Comparison of ENCODE assay signal across 8 cellular contexts in the genomic region with DNA sequence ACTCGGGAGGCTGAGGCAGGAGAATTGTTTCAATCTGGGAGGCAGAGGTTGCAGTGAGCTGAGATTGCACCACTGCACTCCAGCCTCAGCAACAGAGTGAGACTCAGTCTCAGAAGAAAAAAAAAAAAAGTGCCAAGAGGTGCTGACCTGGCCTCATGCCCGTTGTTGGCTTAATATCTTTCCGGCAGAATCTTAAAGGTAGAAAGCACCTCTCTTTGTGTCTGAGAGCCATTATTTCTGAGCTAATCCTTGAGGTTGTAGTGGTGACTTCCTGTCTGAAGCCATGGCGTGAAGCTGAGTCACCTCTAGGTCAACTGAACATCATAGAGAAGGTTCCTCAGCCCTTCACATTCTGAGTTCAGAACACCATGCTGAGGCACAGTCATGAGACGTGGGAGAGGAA.
DNase-seq lines count a peak whose midpoint lies in the region; ATAC-seq and TF ChIP-seq lines count a peak whose summit lies in the region.

No MANE protein-coding gene starts in this region.

- no peaks in the 10 kb centered on the region for H3K36me3 Mint-ChIP-seq in activated T-cell treated with anti-CD3 and anti-CD28 coated beads, Interleukin-2, amount 50 U/mL, for 4 hours (ENCODE audit: insufficient read depth)
- H3K36me3 Mint-ChIP-seq in activated naive CD8-positive, alpha-beta T cell treated with anti-CD3 and anti-CD28 coated beads, Interleukin-2, amount 50 U/mL, for 24 hours (ENCODE audit: low read depth): no peaks in the 10 kb centered on the region
- peaks cover 5% of the 10 kb centered on the region for H3K36me3 Mint-ChIP-seq in neural crest cell (ENCODE audit: low read depth)

- in situ Hi-C loops in KBM-7 (cut with MboI; ENCODE audit: low pct_unique_long_range_greater_than_20kb, low sequenced_read_pairs) (no loop called here), ACHN (cut with HindIII; ENCODE audit: low pct_ligation_motif_present, low pct_unique_long_range_greater_than_20kb, low sequenced_read_pairs) (no loop called here)

- no peak overlapping the region for H3K4me3 Mint-ChIP-seq in activated T-cell treated with anti-CD3 and anti-CD28 coated beads, Interleukin-2, amount 50 U/mL, for 4 hours
- H3K4me3 Mint-ChIP-seq in activated naive CD8-positive, alpha-beta T cell treated with anti-CD3 and anti-CD28 coated beads, Interleukin-2, amount 50 U/mL, for 24 hours: no peak overlapping the region
- H3K4me3 Mint-ChIP-seq in neural crest cell: no peak overlapping the region

- peaks cover 16% of the 10 kb centered on the region for H3K4me1 Mint-ChIP-seq in activated T-cell treated with anti-CD3 and anti-CD28 coated beads, Interleukin-2, amount 50 U/mL, for 4 hours (ENCODE audit: low read depth)
- H3K4me1 Mint-ChIP-seq in activated naive CD8-positive, alpha-beta T cell treated with anti-CD3 and anti-CD28 coated beads, Interleukin-2, amount 50 U/mL, for 24 hours: peaks cover 38% of the 10 kb centered on the region
- H3K4me1 Mint-ChIP-seq in neural crest cell: peaks cover 15% of the 10 kb centered on the region

- TF ChIP-seq CTCF in neural crest cell (conservative IDR thresholded peaks at IDR 0.05): no peak

- ATAC-seq in activated T-cell treated with anti-CD3 and anti-CD28 coated beads, Interleukin-2, amount 50 U/mL, for 4 hours: peak; percentile 34 to 85
- ATAC-seq in activated naive CD8-positive, alpha-beta T cell treated with anti-CD3 and anti-CD28 coated beads, Interleukin-2, amount 50 U/mL, for 24 hours: peak; percentile 86

- no peaks in the 10 kb centered on the region for H3K27me3 Mint-ChIP-seq in activated T-cell treated with anti-CD3 and anti-CD28 coated beads, Interleukin-2, amount 50 U/mL, for 4 hours (ENCODE audit: low read depth)
- H3K27me3 Mint-ChIP-seq in activated naive CD8-positive, alpha-beta T cell treated with anti-CD3 and anti-CD28 coated beads, Interleukin-2, amount 50 U/mL, for 24 hours: no peaks in the 10 kb centered on the region
- H3K27me3 Mint-ChIP-seq in neural crest cell (ENCODE audit: low read depth): no peaks in the 10 kb centered on the region

- DNase-seq in activated T-cell treated with anti-CD3 and anti-CD28 coated beads, Interleukin-2, amount 50 U/mL, for 4 hours: no peak
- DNase-seq in activated T-cell treated with anti-CD3 and anti-CD28 coated beads for 4 hours (no peak), KBM-7 (peak; percentile 53), neural crest cell (ENCODE audit: low read depth, low spot score) (no peak), ACHN (no peak), retina (no peak)
- peak; percentile 12 for DNase-seq in activated naive CD8-positive, alpha-beta T cell treated with anti-CD3 and anti-CD28 coated beads, Interleukin-2, amount 50 U/mL, for 24 hours
- DNase-seq in stimulated activated naive CD4-positive, alpha-beta T cell treated with Interleukin-2 at 50 U/mL for 16 hours (lab: John Stamatoyannopoulos, UW): no peak

- peak overlapping the region; percentile 47 for H3K27ac Mint-ChIP-seq in activated naive CD8-positive, alpha-beta T cell treated with anti-CD3 and anti-CD28 coated beads, Interleukin-2, amount 50 U/mL, for 24 hours
- peak overlapping the region; percentile 57 for H3K27ac Mint-ChIP-seq in neural crest cell (ENCODE audit: unreplicated experiment)

- H3K9me3 Mint-ChIP-seq in activated T-cell treated with anti-CD3 and anti-CD28 coated beads, Interleukin-2, amount 50 U/mL, for 4 hours: no peaks in the 10 kb centered on the region
- H3K9me3 Mint-ChIP-seq in activated naive CD8-positive, alpha-beta T cell treated with anti-CD3 and anti-CD28 coated beads, Interleukin-2, amount 50 U/mL, for 24 hours: no peaks in the 10 kb centered on the region
- no peaks in the 10 kb centered on the region for H3K9me3 Mint-ChIP-seq in neural crest cell

Comparison
In these comparisons a context has a peak if more than half of its experiments do, and no peak if none do; other contexts are left out.
1. DNase-seq: peak in KBM-7 (single experiment) and activated naive CD8-positive, alpha-beta T cell treated with anti-CD3 and anti-CD28 coated beads, Interleukin-2, amount 50 U/mL, for 24 hours (single experiment); none in activated T-cell treated with anti-CD3 and anti-CD28 coated beads, Interleukin-2, amount 50 U/mL, for 4 hours (single experiment), activated T-cell treated with anti-CD3 and anti-CD28 coated beads for 4 hours (single experiment), neural crest cell (single experiment), ACHN (single experiment), retina (single experiment) and stimulated activated naive CD4-positive, alpha-beta T cell treated with Interleukin-2 at 50 U/mL for 16 hours (single experiment).